In genomic region chr11:15843309-15843857, GRCh38 we compare ENCODE assay signal across 1 cellular context.
TF ChIP-seq lines count a peak whose summit lies in the region.

No MANE protein-coding gene starts in this region.

TF ChIP-seq in H1, 55 proteins besides CTCF, POLR2A, EP300 and RAD21 (continued from another document):
- TF ChIP-seq BRCA1 (IDR thresholded peaks at IDR 0.05; ENCODE audit: low read depth, low read length): no peak
- TF ChIP-seq E2F6 (IDR thresholded peaks at IDR 0.05): no peak
- TF ChIP-seq GTF2F1 (IDR thresholded peaks at IDR 0.05; ENCODE audit: borderline replicate concordance, low read depth, low read length): no peak
- no peak for TF ChIP-seq ATF2 (IDR thresholded peaks at IDR 0.05; ENCODE audit: low read length)
- TF ChIP-seq CBX8 (IDR thresholded peaks at IDR 0.05; ENCODE audit: borderline replicate concordance, low read depth, low read length): no peak
- no peak for TF ChIP-seq KDM1A (IDR thresholded peaks at IDR 0.05; ENCODE audit: borderline replicate concordance, low read length)
- no peak for TF ChIP-seq RBBP5 (IDR thresholded peaks at IDR 0.05; ENCODE audit: borderline replicate concordance, low read depth, low read length)
- no peak for TF ChIP-seq GABPA (IDR thresholded peaks at IDR 0.05; ENCODE audit: borderline replicate concordance, insufficient read depth, low read length)
